ENCODE assay signal across 10 cellular contexts in the genomic region with DNA sequence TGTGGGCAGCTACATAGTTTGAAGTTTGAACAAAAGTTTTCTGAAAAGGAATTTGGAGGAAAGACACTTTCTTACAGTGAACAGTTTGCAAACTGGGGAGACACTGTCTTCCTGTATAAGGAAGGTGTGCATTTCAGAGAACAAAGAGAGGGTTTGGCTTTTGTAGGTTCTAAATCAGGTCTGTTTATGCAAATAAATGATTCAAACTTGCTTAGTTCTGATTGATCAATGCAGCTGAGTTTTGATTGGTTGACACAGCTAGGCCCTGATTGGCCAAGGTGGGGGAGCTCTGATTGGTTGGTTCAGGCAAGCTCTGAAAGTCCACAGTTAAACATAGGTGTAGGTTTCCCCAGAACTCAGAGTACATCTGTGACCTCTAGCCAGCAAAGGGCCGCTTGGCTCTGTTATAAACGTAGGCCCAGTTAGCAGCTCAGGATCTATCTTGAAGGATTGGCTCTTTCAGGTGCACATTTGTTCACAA.
DNase-seq lines count a peak whose midpoint lies in the region; ATAC-seq and TF ChIP-seq lines count a peak whose summit lies in the region.
"Had no signal": no experiment of that assay in that cellular context is flagged by ENCODE, and none has a peak within 500 bp of the region (broad histone marks: within the 10 kb centered on the region; RNA-seq: fewer than 3 reads in every experiment).

No MANE protein-coding gene starts in this region.

- H3K4me1 ChIP-seq in neutrophil (ENCODE audit: control insufficient read depth in 1 of 2, insufficient read depth in 1 of 2, low read depth in 1 of 2, low read length in 1 of 2) = peaks cover 4 to 9% of the 10 kb centered on the region in 2 experiments
- H3K4me1 ChIP-seq: A549 had no signal

- peak overlapping the region; percentile 62 for H3K27ac ChIP-seq in neutrophil
- H3K27ac ChIP-seq: A549 had no signal

- H3K4me3 ChIP-seq in Jurkat, Clone E6-1 (ENCODE audit: low read length) = no peak overlapping the region
- no peak overlapping the region for H3K4me3 ChIP-seq in neutrophil (ENCODE audit: low read depth in 1 of 2, low read length in 1 of 2)
- H3K4me3 ChIP-seq: A549 had no signal

- no peaks in the 10 kb centered on the region for H3K9me3 ChIP-seq in neutrophil

- no peak overlapping the region for H3K27ac Mint-ChIP-seq in mesothelial cell of epicardium

- peaks cover 5% of the 10 kb centered on the region for H3K36me3 Mint-ChIP-seq in mesothelial cell of epicardium

- H3K4me3 Mint-ChIP-seq in mesothelial cell of epicardium = no peak overlapping the region

- no peaks in the 10 kb centered on the region for H3K36me3 ChIP-seq in neutrophil

- no peaks in the 10 kb centered on the region for H3K27me3 ChIP-seq in neutrophil

- H3K27me3 Mint-ChIP-seq in mesothelial cell of epicardium (ENCODE audit: low read depth) = peaks cover 5% of the 10 kb centered on the region

- TF ChIP-seq CTCF in neutrophil (IDR thresholded peaks at IDR 0.05) (no peak), mesothelial cell of epicardium (IDR thresholded peaks at IDR 0.05; ENCODE audit: unreplicated experiment) (no peak)

- ATAC-seq in GM21737 (IDR thresholded peaks at IDR 0.05; ENCODE audit: unreplicated experiment) = peak; percentile 22
- ATAC-seq: A549 had no signal

- DNase-seq in activated CD4-positive, alpha-beta T cell treated with anti-CD3 and anti-CD28 coated beads for 48 hours = peak; percentile 54
- DNase-seq in activated CD4-positive, alpha-beta T cell treated with anti-CD3 and anti-CD28 coated beads for 1 hour = no peak
- peak; percentile 27 for DNase-seq in Jurkat, Clone E6-1 (ENCODE audit: low read depth, low spot score)
- DNase-seq in COLO668 (lab: John Stamatoyannopoulos, UW; ENCODE audit: unreplicated experiment) (no peak), NCI-H69 (lab: John Stamatoyannopoulos, UW) (no peak), mesothelial cell of epicardium (ENCODE audit: low spot score in 2 of 2, unreplicated experiment in 2 of 2) (no peak)
- DNase-seq: SW 1271 had no signal

- H3K9me3 Mint-ChIP-seq in mesothelial cell of epicardium = peaks cover 13% of the 10 kb centered on the region

- no peaks in the 10 kb centered on the region for H3K4me1 Mint-ChIP-seq in mesothelial cell of epicardium

Comparison
In these comparisons a context has a peak if more than half of its experiments do, and no peak if none do; other contexts are left out.
1. DNase-seq: peak in activated CD4-positive, alpha-beta T cell treated with anti-CD3 and anti-CD28 coated beads for 48 hours (single experiment) and Jurkat, Clone E6-1 (single experiment); none in activated CD4-positive, alpha-beta T cell treated with anti-CD3 and anti-CD28 coated beads for 1 hour (single experiment), COLO668 (single experiment), NCI-H69 (single experiment) and mesothelial cell of epicardium (0 of 2).